ENCODE assay signal across 10 cellular contexts in genomic region chr16:89095401-89095974, GRCh38. TPM values are rescaled to one million over a fixed set of nuclear protein-coding genes. Genes with fewer than 3 reads are reported as not detected.
DNase-seq lines count a peak whose midpoint lies in the region; ATAC-seq and TF ChIP-seq lines count a peak whose summit lies in the region.
"Had no signal": no experiment of that assay in that cellular context is flagged by ENCODE, and none has a peak within 500 bp of the region (broad histone marks: within the 10 kb centered on the region; RNA-seq: fewer than 3 reads in every experiment).

No MANE protein-coding gene starts in this region.

- intact Hi-C loops in MCF 10A (cut with micrococcal nuclease) = no loop called here
- intact Hi-C loops in breast epithelium (cut with DNase I; ENCODE audit: low total_unique reads) = no loop called here

- H3K4me3 ChIP-seq in breast epithelium = no peak overlapping the region
- peak overlapping the region; percentile 79 for H3K4me3 ChIP-seq in effector memory CD4-positive, alpha-beta T cell (ENCODE audit: insufficient read depth, low read depth, low read length, poor library complexity, severe bottlenecking)

- no peaks in the 10 kb centered on the region for H3K36me3 Mint-ChIP-seq in MCF 10A (ENCODE audit: insufficient read depth, unreplicated experiment)

- POLR2A ChIA-PET in MCF 10A (lab: Yijun Ruan, JAX) = no interaction called here

- H3K27me3 ChIP-seq in breast epithelium = peaks cover 0 to 9% of the 10 kb centered on the region in 2 donors
- peaks cover 3% of the 10 kb centered on the region for H3K27me3 ChIP-seq in effector memory CD4-positive, alpha-beta T cell (replicated peaks; ENCODE audit: control insufficient read depth, insufficient read depth, low read length, poor library complexity, severe bottlenecking)

- TF ChIP-seq CTCF in MCF 10A (IDR thresholded peaks at IDR 0.05; ENCODE audit: unreplicated experiment) (no peak), breast epithelium (IDR thresholded peaks at IDR 0.05) (no peak)

- no peak for DNase-seq in MCF 10A (ENCODE audit: unreplicated experiment)
- no peak for DNase-seq in breast epithelium (ENCODE audit: low spot score in 2 of 2)
- DNase-seq in NCI-H345 (lab: John Stamatoyannopoulos, UW) = peak; percentile 11
- DNase-seq in effector memory CD4-positive, alpha-beta T cell = no peak
- DNase-seq in stimulated activated naive CD8-positive, alpha-beta T cell treated with anti-CD3 and anti-CD28 coated beads, Interleukin-15, amount 100 ng/mL, for 72 hours = no peak
- DNase-seq in hypothalamus (lab: John Stamatoyannopoulos, UW) = no peak
- DNase-seq: dorsolateral prefrontal cortex, NCI-H1694 treated with DMSO at 0.1 percent for 48 hours had no signal

- no peaks in the 10 kb centered on the region for H3K36me3 ChIP-seq in breast epithelium
- peaks cover 9% of the 10 kb centered on the region for H3K36me3 ChIP-seq in effector memory CD4-positive, alpha-beta T cell (ENCODE audit: control insufficient read depth, insufficient read depth, low read length)

- TF ChIP-seq POLR2A in breast epithelium (IDR thresholded peaks at IDR 0.05) = no peak

- CTCF ChIA-PET in MCF 10A (lab: Yijun Ruan, JAX) = interaction anchor here (0.6 kb wide), 1 partner anchor 280 kb away, joined by 3 read pairs; no protein-coding TSS in a partner anchor

- H3K27ac Mint-ChIP-seq in MCF 10A (ENCODE audit: low read depth, unreplicated experiment) = no peak overlapping the region
- H3K27ac Mint-ChIP-seq in stimulated activated naive CD8-positive, alpha-beta T cell treated with anti-CD3 and anti-CD28 coated beads, Interleukin-15, amount 100 ng/mL, for 72 hours = peak overlapping the region in 1 of 2 donors; percentile 59

- no peaks in the 10 kb centered on the region for H3K9me3 Mint-ChIP-seq in MCF 10A (ENCODE audit: unreplicated experiment)
- H3K9me3 Mint-ChIP-seq in stimulated activated naive CD8-positive, alpha-beta T cell treated with anti-CD3 and anti-CD28 coated beads, Interleukin-15, amount 100 ng/mL, for 72 hours = no peaks in the 10 kb centered on the region

- peaks cover 18% of the 10 kb centered on the region for H3K27me3 Mint-ChIP-seq in MCF 10A (ENCODE audit: insufficient read depth, unreplicated experiment)
- peaks cover 5% of the 10 kb centered on the region for H3K27me3 Mint-ChIP-seq in stimulated activated naive CD8-positive, alpha-beta T cell treated with anti-CD3 and anti-CD28 coated beads, Interleukin-15, amount 100 ng/mL, for 72 hours

- H3K4me1 Mint-ChIP-seq in MCF 10A (ENCODE audit: insufficient read depth, unreplicated experiment) = peaks cover 10% of the 10 kb centered on the region
- peaks cover 69% of the 10 kb centered on the region for H3K4me1 Mint-ChIP-seq in stimulated activated naive CD8-positive, alpha-beta T cell treated with anti-CD3 and anti-CD28 coated beads, Interleukin-15, amount 100 ng/mL, for 72 hours

- no peak for ATAC-seq in stimulated activated naive CD8-positive, alpha-beta T cell treated with anti-CD3 and anti-CD28 coated beads, Interleukin-15, amount 100 ng/mL, for 72 hours
- no peak for ATAC-seq in GM19395 (IDR thresholded peaks at IDR 0.05; ENCODE audit: unreplicated experiment)
- no peak for ATAC-seq in GM21423 (IDR thresholded peaks at IDR 0.05; ENCODE audit: unreplicated experiment)

- no peaks in the 10 kb centered on the region for H3K9me3 ChIP-seq in breast epithelium
- H3K9me3 ChIP-seq in effector memory CD4-positive, alpha-beta T cell (ENCODE audit: control insufficient read depth, low read length) = no peaks in the 10 kb centered on the region

- no TSS peak for BruUV-seq in MCF 10A (replicated peaks; lab: Mats Ljungman, UMichigan)

- H3K4me1 ChIP-seq in breast epithelium = peaks cover 8 to 10% of the 10 kb centered on the region in 2 donors
- H3K4me1 ChIP-seq in effector memory CD4-positive, alpha-beta T cell (ENCODE audit: control insufficient read depth, insufficient read depth, low read length, poor library complexity, severe bottlenecking) = peaks cover 48% of the 10 kb centered on the region

- peak overlapping the region; percentile 88 for H3K4me3 Mint-ChIP-seq in MCF 10A (ENCODE audit: unreplicated experiment)
- H3K4me3 Mint-ChIP-seq in stimulated activated naive CD8-positive, alpha-beta T cell treated with anti-CD3 and anti-CD28 coated beads, Interleukin-15, amount 100 ng/mL, for 72 hours = peak overlapping the region; percentile 94 to 96

- H3K27ac ChIP-seq in breast epithelium = no peak overlapping the region
- peak overlapping the region; percentile 39 for H3K27ac ChIP-seq in effector memory CD4-positive, alpha-beta T cell (ENCODE audit: insufficient read depth, low read length, poor library complexity, severe bottlenecking)
- H3K27ac ChIP-seq: dorsolateral prefrontal cortex had no signal

RNA-seq across cellular contexts. Expression of gene ACSF3, which starts 1.8 kb away (rescaled TPM):
- total RNA-seq in MCF 10A (2022) (39.2 and 43.7 TPM in 2 replicates), breast epithelium (10 to 100 TPM; 20.8 to 42.3 (median 40.4) TPM)
